ENCODE assay signal across 9 cellular contexts in genomic region chr11:72238040-72238450, GRCh38. TPM values are rescaled to one million over a fixed set of nuclear protein-coding genes. Genes with fewer than 3 reads are reported as not detected.
DNase-seq lines count a peak whose midpoint lies in the region; ATAC-seq, FAIRE-seq and TF ChIP-seq lines count a peak whose summit lies in the region.
"Had no signal": no experiment of that assay in that cellular context is flagged by ENCODE, and none has a peak within 500 bp of the region (broad histone marks: within the 10 kb centered on the region; RNA-seq: fewer than 3 reads in every experiment).

No MANE protein-coding gene starts in this region.

- POLR2A ChIA-PET in AG04449 (lab: Yijun Ruan, JAX), result interaction anchor here (0.8 to 2.4 kb wide), 3 partner anchors 10 to 176 kb away, joined by 3 to 16 read pairs (median 4); no protein-coding TSS in a partner anchor

- H3K4me3 ChIP-seq in AG04449 (ENCODE audit: low read depth, low read length) (no peak overlapping the region), GM12875 (ENCODE audit: low read depth, low read length) (no peak overlapping the region), neutrophil (ENCODE audit: low read depth in 1 of 2, low read length in 1 of 2) (no peak overlapping the region)

- peaks cover 59% of the 10 kb centered on the region for H3K36me3 ChIP-seq in neutrophil

- FAIRE-seq in frontal cortex (lab: Jason Lieb, UNC), result no peak

- TF ChIP-seq CTCF in AG04449 (IDR thresholded peaks at IDR 0.05; ENCODE audit: insufficient read depth, low read length, missing control alignments), result peak; percentile 82
- TF ChIP-seq CTCF in GM12875 (IDR thresholded peaks at IDR 0.05; ENCODE audit: borderline replicate concordance, insufficient read depth, low read depth, low read length), result peak; percentile 93
- TF ChIP-seq CTCF in neutrophil (IDR thresholded peaks at IDR 0.05), result peak; percentile 67

- ATAC-seq in HG03135 (IDR thresholded peaks at IDR 0.05; ENCODE audit: unreplicated experiment), result no peak

- no peak overlapping the region for H3K27ac ChIP-seq in neutrophil
- H3K27ac ChIP-seq: epithelial cell of prostate had no signal

- peaks cover 14 to 21% of the 10 kb centered on the region in 2 experiments for H3K4me1 ChIP-seq in neutrophil (ENCODE audit: control insufficient read depth in 1 of 2, insufficient read depth in 1 of 2, low read depth in 1 of 2, low read length in 1 of 2)

- no peaks in the 10 kb centered on the region for H3K9me3 ChIP-seq in neutrophil

- peaks cover 50% of the 10 kb centered on the region for H3K27me3 ChIP-seq in neutrophil

- DNase-seq in AG04449 (ENCODE audit: low read depth, low spot score) (no peak), NCI-H345 treated with DMSO at 0.1 percent for 48 hours (lab: John Stamatoyannopoulos, UW; ENCODE audit: unreplicated experiment) (peak; percentile 66), activated T-cell treated with anti-CD3 and anti-CD28 coated beads for 48 hours (ENCODE audit: low read depth) (peak; percentile 54), frontal cortex (ENCODE audit: low spot score in 2 of 2) (peak; percentile 71 to 78), GDM1 (lab: John Stamatoyannopoulos, UW) (no peak)

- CTCF ChIA-PET in AG04449 (lab: Yijun Ruan, JAX), result interaction anchor here (0.8 to 5.9 kb wide), 19 partner anchors 8 to 261 kb away, joined by 3 to 76 read pairs (median 5); partner anchors contain the start of genes FOLR2 and INPPL1

RNA-seq across cellular contexts. Expression of gene PHOX2A, which starts 5.9 kb away (rescaled TPM):
- total RNA-seq in frontal cortex, result not detected

RNA-seq across cellular contexts. Expression of gene INPPL1, which starts 13.5 kb away (rescaled TPM):
- total RNA-seq in frontal cortex, result 6.5 TPM

RNA-seq across cellular contexts. Expression of gene FOLR2, which starts 21.5 kb away (rescaled TPM):
- total RNA-seq in frontal cortex, result 5.7 TPM

RNA-seq across cellular contexts. Expression of gene FOLR1, which starts 46.1 kb away (rescaled TPM):
- not detected for total RNA-seq in frontal cortex

Comparison
In these comparisons a context has a peak if more than half of its experiments do, and no peak if none do; other contexts are left out.
1. DNase-seq: peak in NCI-H345 treated with DMSO at 0.1 percent for 48 hours (single experiment), activated T-cell treated with anti-CD3 and anti-CD28 coated beads for 48 hours (single experiment) and frontal cortex (2 of 2); none in AG04449 (single experiment) and GDM1 (single experiment).
2. Peak in every context shown above with its lines, with median percentiles within 50 percentile points of each other: CTCF ChIP-seq.